ENCODE assay signal across 10 cellular contexts in genomic region chr1:91278754-91279153, GRCh38.
A peak's percentile ranks its signal among the peaks of the same experiment; 100 is the strongest.
DNase-seq lines count a peak whose midpoint lies in the region; ATAC-seq, FAIRE-seq and TF ChIP-seq lines count a peak whose summit lies in the region.
"Had no signal": no experiment of that assay in that cellular context is flagged by ENCODE, and none has a peak within 500 bp of the region (broad histone marks: within the 10 kb centered on the region; RNA-seq: fewer than 3 reads in every experiment).

No MANE protein-coding gene starts in this region.

- no peaks in the 10 kb centered on the region for H4K20me1 ChIP-seq in DOHH2 (ENCODE audit: control insufficient read depth, insufficient read depth, low read depth, low read length)

- no peak for FAIRE-seq in RCC 7860 (lab: Jason Lieb, UNC)
- FAIRE-seq: H54 had no signal

- no peak overlapping the region for H3K27ac ChIP-seq in DOHH2 (ENCODE audit: low read depth, low read length)

- H3K9me2 ChIP-seq in DOHH2 (replicated peaks; ENCODE audit: control insufficient read depth, low read length) = no peaks in the 10 kb centered on the region

- no peaks in the 10 kb centered on the region for H3F3A ChIP-seq in DOHH2 (ENCODE audit: control insufficient read depth, insufficient read depth)

- H3K4me3 ChIP-seq in DOHH2 (ENCODE audit: low read length) = no peak overlapping the region

- no peaks in the 10 kb centered on the region for H3K36me3 ChIP-seq in DOHH2 (ENCODE audit: control insufficient read depth, low read length)

- H3K27me3 ChIP-seq in DOHH2 (ENCODE audit: control insufficient read depth, low read length) = peaks cover 3% of the 10 kb centered on the region; the same call in 1 of the 2 replicates

- no peaks in the 10 kb centered on the region for H3K79me2 ChIP-seq in DOHH2 (ENCODE audit: control insufficient read depth, low read length)

- H3K4me2 ChIP-seq in DOHH2 (ENCODE audit: low read length) = no peak overlapping the region

- DNase-seq in NAMALWA (ENCODE audit: low spot score) = peak; percentile 48
- peak; percentile 25 for DNase-seq in astrocyte of the hippocampus (ENCODE audit: low read depth, low spot score)
- peak; percentile 16 for DNase-seq in medulla oblongata (ENCODE audit: extremely low spot score)
- DNase-seq in effector CD4-positive, alpha-beta T cell = no peak
- no peak for DNase-seq in RCC 7860 (ENCODE audit: low spot score)
- DNase-seq in NCI-H1436 (lab: John Stamatoyannopoulos, UW) = no peak
- DNase-seq: stimulated activated CD4-positive, alpha-beta T cell treated with anti-CD3 and anti-CD28 coated beads, Interleukin-2, amount 100 ng/mL, for 48 hours had no signal

- H3K4me1 ChIP-seq in DOHH2 (ENCODE audit: control insufficient read depth, low read length) = 0 out of 2 replicates have a peak, but pooled peaks cover 3% of the 10 kb centered on the region

- peak; percentile 38 for TF ChIP-seq CTCF in DOHH2 (IDR thresholded peaks at IDR 0.05; ENCODE audit: low read depth, low read length, poor library complexity, severe bottlenecking)

- H3K9me3 ChIP-seq in DOHH2 (ENCODE audit: control insufficient read depth, insufficient read depth, low read length) = no peaks in the 10 kb centered on the region

- ATAC-seq in GM18519 (IDR thresholded peaks at IDR 0.05; ENCODE audit: low FRiP score, unreplicated experiment) = no peak

Comparison
In these comparisons a context has a peak if more than half of its experiments do, and no peak if none do; other contexts are left out.
1. DNase-seq: peak in NAMALWA (single experiment), astrocyte of the hippocampus (single experiment) and medulla oblongata (single experiment); none in effector CD4-positive, alpha-beta T cell (single experiment), RCC 7860 (single experiment) and NCI-H1436 (single experiment).